5 cellular contexts compared by ENCODE assay signal in the genomic region with DNA sequence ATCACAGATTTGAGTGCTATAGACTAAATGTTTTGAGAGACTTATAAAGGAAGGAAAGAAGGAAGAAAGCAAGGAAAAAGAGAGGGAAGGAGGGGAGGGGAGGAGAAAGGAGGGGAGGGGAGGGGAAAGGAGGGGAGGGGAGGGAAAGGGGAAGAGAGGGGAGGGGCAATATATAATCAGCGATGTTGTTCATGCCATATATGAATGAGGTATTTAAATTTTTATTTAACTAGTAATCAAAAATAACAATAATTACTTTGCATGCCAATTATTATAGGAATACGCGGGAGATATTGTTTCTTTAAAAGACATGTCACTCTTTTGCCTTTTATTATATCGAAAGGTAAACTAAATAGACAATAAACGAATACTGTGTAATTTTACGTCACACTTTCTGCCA.
"Had no signal": no experiment of that assay in that cellular context is flagged by ENCODE, and none has a peak within 500 bp of the region (broad histone marks: within the 10 kb centered on the region; RNA-seq: fewer than 3 reads in every experiment).

No MANE protein-coding gene starts in this region.

- DNase-seq: IMR-90, KBM-7, KG1 had no signal

- H3K27ac ChIP-seq: HL-60 had no signal

- FAIRE-seq: HTR-8/SVneo had no signal
